In the genomic region with DNA sequence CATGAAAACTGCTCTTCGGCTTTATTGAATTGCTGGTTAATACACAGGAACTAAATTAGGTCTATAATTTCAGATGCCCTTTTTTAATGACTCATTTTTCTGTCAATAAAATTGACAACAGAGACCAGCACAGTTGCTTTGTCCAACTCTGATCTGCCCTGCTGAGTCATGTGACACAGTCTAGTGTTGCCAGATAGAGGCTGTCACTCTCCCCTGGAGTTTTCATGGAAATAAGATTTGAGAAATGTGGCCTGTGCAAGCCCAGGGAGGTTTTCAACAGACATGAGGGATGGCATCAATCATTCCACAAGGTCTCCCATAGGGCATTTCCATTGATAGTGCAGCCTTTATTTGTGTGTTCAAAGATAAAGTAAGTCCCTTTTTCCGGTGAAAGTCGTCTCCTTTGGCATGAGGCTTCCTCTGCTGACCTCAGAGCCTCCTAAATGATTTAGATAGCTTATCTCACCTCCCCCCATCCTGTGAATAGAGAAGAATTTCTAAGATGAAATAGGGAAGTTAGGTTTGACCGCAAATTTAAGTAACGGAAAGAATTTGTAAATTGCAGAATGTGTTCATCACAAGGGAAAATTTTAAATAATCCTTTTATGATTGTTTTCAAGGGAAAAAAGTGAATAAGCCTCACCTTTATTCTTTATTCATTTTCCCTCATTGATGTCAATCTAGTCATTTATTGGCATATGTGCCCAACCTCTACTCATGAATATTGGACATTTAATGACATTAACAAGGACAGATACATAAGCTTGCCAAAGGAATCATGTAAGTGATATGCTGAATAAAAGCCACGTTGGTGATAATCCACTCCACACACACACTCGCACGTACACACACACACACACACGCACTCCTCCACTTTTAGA, we compare ENCODE assay signal across 7 cellular contexts.
DNase-seq lines count a peak whose midpoint lies in the region; ATAC-seq lines count a peak whose summit lies in the region.

No MANE protein-coding gene starts in this region.

- peak overlapping the region; percentile 11; the same call in 1 of the 2 replicates for H3K9ac ChIP-seq in Karpas-422 (ENCODE audit: low read length)
- H3K9ac ChIP-seq in neuronal stem cell (ENCODE audit: low read depth, low read length, poor library complexity), result no peak overlapping the region

- peak overlapping the region; percentile 31; the same call in 1 of the 2 replicates for H2AFZ ChIP-seq in Karpas-422 (ENCODE audit: low read length)
- H2AFZ ChIP-seq in neuronal stem cell (ENCODE audit: low read length), result peak overlapping the region; percentile 68

- DNase-seq in Karpas-422, result peak; percentile 79
- no peak for DNase-seq in activated naive CD8-positive, alpha-beta T cell treated with anti-CD3 and anti-CD28 coated beads, Interleukin-2, amount 50 U/mL, for 24 hours
- DNase-seq in neuronal stem cell (ENCODE audit: low spot score), result no peak
- DNase-seq in T-helper 1 cell, result no peak
- no peak for DNase-seq in cerebellar nuclear complex (lab: John Stamatoyannopoulos, UW)

- H3K9me3 ChIP-seq in Karpas-422 (ENCODE audit: low read length) (no peaks in the 10 kb centered on the region), neuronal stem cell (replicated peaks in 1 of 2; ENCODE audit: control insufficient read depth in 2 of 2, insufficient read depth in 1 of 2, low read depth in 1 of 2, low read length in 2 of 2) (no peaks in the 10 kb centered on the region)

- H2BK15ac ChIP-seq in neuronal stem cell (ENCODE audit: low read length), result no peak overlapping the region

- no peaks in the 10 kb centered on the region for H3K36me3 Mint-ChIP-seq in activated naive CD8-positive, alpha-beta T cell treated with anti-CD3 and anti-CD28 coated beads, Interleukin-2, amount 50 U/mL, for 24 hours (ENCODE audit: low read depth)

- no CpG with 5 or more reads among the region's 9 CpGs for WGBS in neuronal stem cell (ENCODE audit: extremely low coverage in 2 of 2, insufficient read length in 2 of 2, insufficient replicate concordance in 1 of 2), 2 donors

- H4K20me1 ChIP-seq in Karpas-422 (ENCODE audit: insufficient read depth, low read depth, low read length), result no peaks in the 10 kb centered on the region

- no peaks in the 10 kb centered on the region for H3K27me3 ChIP-seq in Karpas-422 (ENCODE audit: low read length)
- no peaks in the 10 kb centered on the region for H3K27me3 ChIP-seq in neuronal stem cell (ENCODE audit: control insufficient read depth in 3 of 3, insufficient read depth in 3 of 3, low read depth in 1 of 3, low read length in 3 of 3)

- H3K4me3 ChIP-seq in Karpas-422 (ENCODE audit: low read length) (peak overlapping the region; percentile 29), neuronal stem cell (ENCODE audit: low read length in 2 of 2) (no peak overlapping the region)

- no peak overlapping the region for H3K14ac ChIP-seq in neuronal stem cell (ENCODE audit: low read length)

- no peak overlapping the region for H2AK5ac ChIP-seq in neuronal stem cell (ENCODE audit: low read depth, low read length)

- H3K9me2 ChIP-seq in Karpas-422 (replicated peaks; ENCODE audit: insufficient read depth, low read length), result no peaks in the 10 kb centered on the region

- H3K36me3 ChIP-seq in Karpas-422 (ENCODE audit: insufficient read depth, low read length) (no peaks in the 10 kb centered on the region), neuronal stem cell (replicated peaks in 1 of 2; ENCODE audit: control insufficient read depth in 2 of 2, insufficient read depth in 2 of 2, low read length in 2 of 2) (no peaks in the 10 kb centered on the region)

- H3K23ac ChIP-seq in neuronal stem cell (ENCODE audit: low read depth, low read length, poor library complexity), result no peak overlapping the region

- peak overlapping the region; percentile 51 for H3K4me3 Mint-ChIP-seq in activated naive CD8-positive, alpha-beta T cell treated with anti-CD3 and anti-CD28 coated beads, Interleukin-2, amount 50 U/mL, for 24 hours

- H4K91ac ChIP-seq in neuronal stem cell (ENCODE audit: low read depth, low read length, poor library complexity), result no peak overlapping the region

- H3K18ac ChIP-seq in neuronal stem cell (ENCODE audit: low read length), result no peak overlapping the region

- H3K9me3 Mint-ChIP-seq in activated naive CD8-positive, alpha-beta T cell treated with anti-CD3 and anti-CD28 coated beads, Interleukin-2, amount 50 U/mL, for 24 hours, result peaks cover 3% of the 10 kb centered on the region

- no peaks in the 10 kb centered on the region for H3K79me2 ChIP-seq in Karpas-422 (ENCODE audit: low read length)

- H4K8ac ChIP-seq in neuronal stem cell (ENCODE audit: low read depth, low read length), result no peak overlapping the region

- H3K4me1 Mint-ChIP-seq in activated naive CD8-positive, alpha-beta T cell treated with anti-CD3 and anti-CD28 coated beads, Interleukin-2, amount 50 U/mL, for 24 hours, result peaks cover 60% of the 10 kb centered on the region

- H2BK5ac ChIP-seq in neuronal stem cell (ENCODE audit: low read length), result no peak overlapping the region

- peak overlapping the region; percentile 88 for H3K27ac Mint-ChIP-seq in activated naive CD8-positive, alpha-beta T cell treated with anti-CD3 and anti-CD28 coated beads, Interleukin-2, amount 50 U/mL, for 24 hours

- no peak overlapping the region for H2BK12ac ChIP-seq in neuronal stem cell (ENCODE audit: low read length)

- peaks cover 2% of the 10 kb centered on the region for H3K27me3 Mint-ChIP-seq in activated naive CD8-positive, alpha-beta T cell treated with anti-CD3 and anti-CD28 coated beads, Interleukin-2, amount 50 U/mL, for 24 hours

- H3K27ac ChIP-seq in Karpas-422 (ENCODE audit: low read length) (peak overlapping the region; percentile 44; the same call in 1 of the 2 replicates), neuronal stem cell (replicated peaks; ENCODE audit: low read length) (no peak overlapping the region)

- H3K4ac ChIP-seq in neuronal stem cell (ENCODE audit: low read length), result no peak overlapping the region

- no peak overlapping the region for H2BK120ac ChIP-seq in neuronal stem cell (ENCODE audit: low read depth, low read length)

- ATAC-seq in GM18909 (IDR thresholded peaks at IDR 0.05; ENCODE audit: poor library complexity, unreplicated experiment), result peak; percentile 47
- ATAC-seq in activated naive CD8-positive, alpha-beta T cell treated with anti-CD3 and anti-CD28 coated beads, Interleukin-2, amount 50 U/mL, for 24 hours, result peak; percentile 68
- ATAC-seq in GM21526 (IDR thresholded peaks at IDR 0.05; ENCODE audit: low FRiP score, unreplicated experiment), result no peak

- H3K4me2 ChIP-seq in Karpas-422 (ENCODE audit: low read depth, low read length, poor library complexity, severe bottlenecking) (peak overlapping the region; percentile 57), neuronal stem cell (ENCODE audit: insufficient read depth, low read length, poor library complexity, severe bottlenecking) (no peak overlapping the region)

- no peaks in the 10 kb centered on the region for H3K79me1 ChIP-seq in neuronal stem cell (ENCODE audit: low read depth, low read length)

- peaks cover 41% of the 10 kb centered on the region for H3K4me1 ChIP-seq in Karpas-422 (ENCODE audit: low read length)
- peaks cover 0 to 6% of the 10 kb centered on the region in 2 donors for H3K4me1 ChIP-seq in neuronal stem cell (ENCODE audit: control insufficient read depth in 2 of 2, insufficient read depth in 1 of 2, low read depth in 1 of 2, low read length in 2 of 2)
